ENCODE assay signal across 13 cellular contexts in the genomic region with DNA sequence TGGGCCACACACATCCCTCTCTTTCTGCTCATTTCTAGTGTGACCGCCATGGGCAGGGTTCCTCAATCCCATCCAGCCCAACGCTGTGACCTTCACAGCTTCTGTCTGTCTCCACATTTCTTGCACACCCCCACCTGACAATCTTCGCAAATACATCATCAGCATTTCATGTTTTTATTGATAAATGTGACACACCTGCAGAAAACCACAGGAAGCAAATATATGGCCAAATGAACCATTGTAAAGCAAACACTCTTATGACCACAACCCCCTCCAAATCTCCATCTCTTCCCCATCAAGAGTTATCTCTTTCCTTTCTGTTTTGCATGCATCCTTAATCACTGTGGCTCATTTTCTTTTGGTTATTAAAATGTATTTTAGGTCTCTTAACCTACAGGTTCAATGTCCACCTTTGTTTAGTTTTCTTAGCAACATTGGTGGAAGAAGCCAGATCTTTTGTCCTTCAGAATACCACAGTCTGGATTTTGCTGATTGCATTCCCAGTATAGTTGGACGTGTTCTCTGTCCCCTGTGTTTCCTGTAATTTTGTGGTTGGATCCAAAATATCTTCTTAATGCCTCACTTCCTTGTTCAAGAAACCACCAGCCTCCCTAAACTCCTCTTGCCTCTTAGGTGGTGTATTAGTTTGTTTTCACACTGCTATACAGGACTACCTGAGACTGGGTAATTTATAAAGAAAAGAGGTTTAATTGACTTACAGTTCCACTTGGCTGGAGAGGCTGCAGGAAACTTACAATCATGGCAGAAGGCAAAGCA. TPM values are rescaled to one million over a fixed set of nuclear protein-coding genes. Genes with fewer than 3 reads are reported as not detected.
DNase-seq lines count a peak whose midpoint lies in the region; ATAC-seq and TF ChIP-seq lines count a peak whose summit lies in the region.
"Had no signal": no experiment of that assay in that cellular context is flagged by ENCODE, and none has a peak within 500 bp of the region (broad histone marks: within the 10 kb centered on the region; RNA-seq: fewer than 3 reads in every experiment).

No MANE protein-coding gene starts in this region.

- H3K4me1 ChIP-seq in BLaER1, result peaks cover 72% of the 10 kb centered on the region
- 0 out of 4 replicates have a peak, but pooled peaks cover 0 to 4% of the 10 kb centered on the region in 2 experiments for H3K4me1 ChIP-seq in HCT116 (ENCODE audit: control insufficient read depth in 1 of 2, insufficient read depth in 2 of 2, low read length in 2 of 2)

- peak overlapping the region; percentile 53 for H3K27ac Mint-ChIP-seq in T-helper 17 cell
- no peak overlapping the region for H3K27ac Mint-ChIP-seq in Calu3 (ENCODE audit: unreplicated experiment)

- BruUV-seq in HCT116 (replicated peaks; lab: Mats Ljungman, UMichigan), result no TSS peak
- no TSS peak for BruUV-seq in Calu3 (replicated peaks; lab: Mats Ljungman, UMichigan)

- H3K9me3 ChIP-seq in BLaER1, result peaks cover 16% of the 10 kb centered on the region
- peaks cover 0 to 7% of the 10 kb centered on the region in 2 experiments; a peak in 1 of 4 replicates for H3K9me3 ChIP-seq in HCT116 (ENCODE audit: control insufficient read depth in 1 of 2, insufficient read depth in 1 of 2, low read depth in 1 of 2, low read length in 2 of 2)
- no peaks in the 10 kb centered on the region for H3K9me3 ChIP-seq in T-helper 17 cell (ENCODE audit: control insufficient read depth, low read length, poor library complexity, severe bottlenecking)
- H3K9me3 ChIP-seq: upper lobe of right lung had no signal

- H3K9me3 Mint-ChIP-seq in Calu3 (ENCODE audit: low read depth, unreplicated experiment), result no peaks in the 10 kb centered on the region

- TF ChIP-seq CTCF in HCT116 (IDR thresholded peaks at IDR 0.05 in 2 of 3, conservative IDR thresholded peaks at IDR 0.05 in 1 of 3; ENCODE audit: borderline replicate concordance in 1 of 3, insufficient read depth in 1 of 3, low read depth in 2 of 3, low read length in 2 of 3), result no peak
- no peak for TF ChIP-seq CTCF in Calu3 (IDR thresholded peaks at IDR 0.05; ENCODE audit: unreplicated experiment)

- no peak overlapping the region for H2AFZ ChIP-seq in HCT116 (ENCODE audit: low read depth, low read length, poor library complexity, severe bottlenecking)

- RAD21 ChIA-PET in HCT116 (lab: Charles Lee; ENCODE audit: low non-redundant PET in 1 of 2, low total read pairs in 2 of 2, uncharacterized antibody in 2 of 2, unreplicated experiment in 2 of 2), result no interaction called here

- H3K36me3 ChIP-seq in BLaER1, result no peaks in the 10 kb centered on the region
- no peaks in the 10 kb centered on the region for H3K36me3 ChIP-seq in HCT116 (ENCODE audit: control insufficient read depth in 1 of 2, insufficient read depth in 2 of 2, low read length in 2 of 2)
- H3K36me3 ChIP-seq: esophagus muscularis mucosa, upper lobe of right lung had no signal

- H3K4me1 Mint-ChIP-seq in T-helper 17 cell (peaks cover 47% of the 10 kb centered on the region), Calu3 (ENCODE audit: low read depth, unreplicated experiment) (peaks cover 15% of the 10 kb centered on the region)

- H3K4me2 ChIP-seq in BLaER1 (peak overlapping the region; percentile 33), HCT116 (ENCODE audit: low read length) (0 out of 2 replicates have a peak overlapping the region, but pooled peaks have one; percentile 1)

- no peak for ATAC-seq in HCT116
- ATAC-seq in T-helper 17 cell, result no peak
- no peak for ATAC-seq in HG03469 (IDR thresholded peaks at IDR 0.05; ENCODE audit: unreplicated experiment)
- ATAC-seq: upper lobe of right lung had no signal

- H3K79me2 ChIP-seq in HCT116 (ENCODE audit: insufficient read depth, low read length), result no peaks in the 10 kb centered on the region

- TF ChIP-seq RAD21 in HCT116 (IDR thresholded peaks at IDR 0.05; ENCODE audit: low read depth), result no peak

- H3K9me2 ChIP-seq in HCT116 (ENCODE audit: insufficient read depth), result no peaks in the 10 kb centered on the region

- H3K4me3 Mint-ChIP-seq in T-helper 17 cell (peak overlapping the region; percentile 31), Calu3 (ENCODE audit: low read depth, unreplicated experiment) (no peak overlapping the region)

- DNase-seq in HCT116 (ENCODE audit: low read depth, low spot score) (no peak), T-helper 17 cell (no peak), iris pigment epithelial cell (ENCODE audit: low read depth) (peak; percentile 42), NCI-H1105 (lab: John Stamatoyannopoulos, UW) (no peak), Calu3 (no peak)
- DNase-seq: anterior cingulate cortex, GDM1, NCI-H1436, SHP77 treated with DMSO at 0.1 percent for 48 hours, upper lobe of right lung had no signal

- H4K20me1 ChIP-seq in BLaER1, result no peaks in the 10 kb centered on the region
- H4K20me1 ChIP-seq in HCT116 (ENCODE audit: insufficient read depth), result no peaks in the 10 kb centered on the region

- intact Hi-C loops in HCT116 (cut with micrococcal nuclease), result no loop called here
- intact Hi-C loops in Calu3 (cut with micrococcal nuclease; ENCODE audit: unreplicated experiment), result no loop called here

- H3K4me3 ChIP-seq in BLaER1 (no peak overlapping the region), HCT116 (replicated peaks in 1 of 2; ENCODE audit: low read depth in 1 of 2, low read length in 2 of 2) (no peak overlapping the region)
- H3K4me3 ChIP-seq: esophagus muscularis mucosa, upper lobe of right lung had no signal

- H3K27me3 Mint-ChIP-seq in T-helper 17 cell (no peaks in the 10 kb centered on the region), Calu3 (ENCODE audit: unreplicated experiment) (peaks cover 2% of the 10 kb centered on the region)

- H3K9ac ChIP-seq in BLaER1, result no peak overlapping the region
- no peak overlapping the region for H3K9ac ChIP-seq in HCT116 (ENCODE audit: low read length)

- H3K27me3 ChIP-seq in BLaER1, result no peaks in the 10 kb centered on the region
- peaks cover 3% of the 10 kb centered on the region for H3K27me3 ChIP-seq in HCT116 (ENCODE audit: insufficient read depth, low read length)
- H3K27me3 ChIP-seq: esophagus muscularis mucosa, upper lobe of right lung had no signal

- no peaks in the 10 kb centered on the region for H3K36me3 Mint-ChIP-seq in T-helper 17 cell (ENCODE audit: low read depth)
- no peaks in the 10 kb centered on the region for H3K36me3 Mint-ChIP-seq in Calu3 (ENCODE audit: insufficient read depth, unreplicated experiment)

- CTCF ChIA-PET in HCT116 (lab: Charles Lee) (no interaction called here), Calu3 (lab: Charles Lee) (no interaction called here)

- no peak for TF ChIP-seq POLR2A in HCT116 (IDR thresholded peaks at IDR 0.05; ENCODE audit: borderline replicate concordance, extremely low read depth, insufficient read depth, insufficient read length)

- POLR2A ChIA-PET in HCT116 (lab: Charles Lee), result no interaction called here

- H3K27ac ChIP-seq in BLaER1 (no peak overlapping the region), HCT116 (ENCODE audit: low read depth, low read length) (no peak overlapping the region)
- H3K27ac ChIP-seq: esophagus muscularis mucosa, upper lobe of right lung had no signal

TF ChIP-seq in HCT116, 20 proteins besides CTCF, POLR2A, EP300 and RAD21 (continues in another document):
- TF ChIP-seq EZH2phosphoT487 (IDR thresholded peaks at IDR 0.05; ENCODE audit: borderline replicate concordance) (no peak), EZH2 (IDR thresholded peaks at IDR 0.05) (no peak), CBX3 (IDR thresholded peaks at IDR 0.05; ENCODE audit: low read depth) (no peak), SRF (IDR thresholded peaks at IDR 0.05; ENCODE audit: low read depth) (no peak), FOSL1 (IDR thresholded peaks at IDR 0.05; ENCODE audit: low read depth) (no peak), ZFX (IDR thresholded peaks at IDR 0.05) (no peak), EGR1 (IDR thresholded peaks at IDR 0.05; ENCODE audit: low read depth) (no peak), ZNF274 (IDR thresholded peaks at IDR 0.05; ENCODE audit: low read depth, low read length) (no peak), SP1 (IDR thresholded peaks at IDR 0.05; ENCODE audit: low read depth) (no peak), YY1 (IDR thresholded peaks at IDR 0.05; ENCODE audit: extremely low read depth, insufficient replicate concordance, low read depth, low read length) (no peak), ELF1 (IDR thresholded peaks at IDR 0.05; ENCODE audit: borderline replicate concordance, low read depth) (no peak)
- TF ChIP-seq, protein P1, sequence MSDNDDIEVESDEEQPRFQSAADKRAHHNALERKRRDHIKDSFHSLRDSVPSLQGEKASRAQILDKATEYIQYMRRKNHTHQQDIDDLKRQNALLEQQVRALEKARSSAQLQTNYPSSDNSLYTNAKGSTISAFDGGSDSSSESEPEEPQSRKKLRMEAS (IDR thresholded peaks at IDR 0.05), result no peak
- TF ChIP-seq, protein P2, sequence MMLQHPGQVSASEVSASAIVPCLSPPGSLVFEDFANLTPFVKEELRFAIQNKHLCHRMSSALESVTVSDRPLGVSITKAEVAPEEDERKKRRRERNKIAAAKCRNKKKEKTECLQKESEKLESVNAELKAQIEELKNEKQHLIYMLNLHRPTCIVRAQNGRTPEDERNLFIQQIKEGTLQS (IDR thresholded peaks at IDR 0.05), result no peak

RNA-seq across cellular contexts. Expression of a gene that starts 9.8 kb away (rescaled TPM):
- total RNA-seq in HCT116 (2021; ENCODE audit: unreplicated experiment) (26.7 TPM), T-helper 17 cell (100 to 1,000 TPM; 114 to 151 TPM), Calu3 (2022) (88.6 and 96.9 TPM in 2 replicates)
- 27.5 and 33.1 TPM in 2 replicates for polyA plus RNA-seq in HCT116 (2012)
